Comparison of ENCODE assay signal across 23 cellular contexts in the genomic region with DNA sequence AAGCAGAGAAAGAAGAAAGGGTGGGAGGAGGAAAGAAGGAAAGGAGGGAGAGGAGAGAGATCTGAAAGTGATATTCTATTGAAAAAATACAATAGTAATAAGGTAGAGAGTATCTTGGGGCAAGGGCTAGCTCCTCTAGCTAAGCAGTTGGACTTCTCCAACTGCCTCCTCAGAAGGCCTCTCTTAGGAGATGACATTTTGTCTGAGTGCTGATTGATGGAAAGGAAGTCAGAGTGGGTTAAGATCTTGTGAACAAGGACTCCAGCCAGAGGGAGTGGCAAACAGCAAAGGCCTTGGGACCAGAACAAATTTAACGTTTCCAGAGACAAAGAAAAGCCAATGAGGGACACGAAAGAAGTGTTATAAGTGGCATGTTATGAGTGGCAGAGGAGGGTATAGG.
"Had no signal": no experiment of that assay in that cellular context is flagged by ENCODE, and none has a peak within 500 bp of the region (broad histone marks: within the 10 kb centered on the region; RNA-seq: fewer than 3 reads in every experiment).

No MANE protein-coding gene starts in this region.

- H3K4me3 Mint-ChIP-seq: activated CD4-positive, alpha-beta memory T cell treated with anti-CD3 and anti-CD28 coated beads, Interleukin-2, amount 10 ng/mL, durations not matched to agents 7 days and 5 days; activated CD8-positive, alpha-beta memory T cell treated with anti-CD3 and anti-CD28 coated beads, Interleukin-2, amount 10 ng/mL, durations not matched to agents 7 days and 5 days; activated naive CD4-positive, alpha-beta T cell treated with anti-CD3 and anti-CD28 coated beads for 36 hours; activated naive CD8-positive, alpha-beta T cell treated with anti-CD3 and anti-CD28 coated beads, Interleukin-2, amount 50 U/mL, for 24 hours; brain; endodermal cell; nephron had no signal

- H3K4me1 ChIP-seq: foreskin keratinocyte, parathyroid adenoma, right lobe of liver, tibial artery had no signal

- H3K27me3 Mint-ChIP-seq: activated CD4-positive, alpha-beta memory T cell treated with anti-CD3 and anti-CD28 coated beads, Interleukin-2, amount 10 ng/mL, durations not matched to agents 7 days and 5 days; activated naive CD8-positive, alpha-beta T cell treated with anti-CD3 and anti-CD28 coated beads, Interleukin-2, amount 50 U/mL, for 24 hours had no signal

- H3K4me3 ChIP-seq: lower lobe of right lung, right lobe of liver, tibial artery had no signal

- H2AFZ ChIP-seq: parathyroid adenoma had no signal

- H3K27ac Mint-ChIP-seq: activated CD4-positive, alpha-beta memory T cell treated with anti-CD3 and anti-CD28 coated beads, Interleukin-2, amount 10 ng/mL, durations not matched to agents 7 days and 5 days; activated CD8-positive, alpha-beta memory T cell treated with anti-CD3 and anti-CD28 coated beads, Interleukin-2, amount 10 ng/mL, durations not matched to agents 7 days and 5 days; activated naive CD4-positive, alpha-beta T cell treated with anti-CD3 and anti-CD28 coated beads for 36 hours; activated naive CD8-positive, alpha-beta T cell treated with anti-CD3 and anti-CD28 coated beads, Interleukin-2, amount 50 U/mL, for 24 hours; activated T-helper 2 cell treated with anti-CD3 and anti-CD28 coated beads, Interferon-gamma antibody, Interleukin-2, Interleukin-4, amounts not matched to agents 10 μg/mL and 5 μg/mL and 100 μg/mL, durations not matched to agents 14 hours and 24 hours and 36 hours; brain; endodermal cell; nephron had no signal

- ATAC-seq: activated CD8-positive, alpha-beta memory T cell treated with anti-CD3 and anti-CD28 coated beads, Interleukin-2, amount 10 ng/mL, durations not matched to agents 7 days and 5 days; activated naive CD8-positive, alpha-beta T cell treated with anti-CD3 and anti-CD28 coated beads, Interleukin-2, amount 50 U/mL, for 24 hours; foreskin keratinocyte; lower lobe of right lung; right lobe of liver had no signal

- H3K9me3 Mint-ChIP-seq: activated naive CD4-positive, alpha-beta T cell treated with anti-CD3 and anti-CD28 coated beads for 36 hours; activated naive CD8-positive, alpha-beta T cell treated with anti-CD3 and anti-CD28 coated beads, Interleukin-2, amount 50 U/mL, for 24 hours; activated T-helper 2 cell treated with anti-CD3 and anti-CD28 coated beads, Interferon-gamma antibody, Interleukin-2, Interleukin-4, amounts not matched to agents 10 μg/mL and 5 μg/mL and 100 μg/mL, durations not matched to agents 14 hours and 24 hours and 36 hours; brain; endodermal cell; nephron had no signal

- H3K36me3 ChIP-seq: lower lobe of right lung, right lobe of liver, tibial artery had no signal

- H3K4me1 Mint-ChIP-seq: endodermal cell had no signal

- H3K36me3 Mint-ChIP-seq: brain had no signal

- H3K9me3 ChIP-seq: lower lobe of right lung, right lobe of liver, tibial artery had no signal

- DNase-seq: activated CD4-positive, alpha-beta memory T cell treated with anti-CD3 and anti-CD28 coated beads, Interleukin-2, amount 10 ng/mL, durations not matched to agents 7 days and 5 days; activated CD4-positive, alpha-beta T cell treated with anti-CD3 and anti-CD28 coated beads for 48 hours; activated CD4-positive, CD25-positive, alpha-beta regulatory T cell; activated CD8-positive, alpha-beta memory T cell treated with anti-CD3 and anti-CD28 coated beads, Interleukin-2, amount 10 ng/mL, durations not matched to agents 7 days and 5 days; activated naive CD4-positive, alpha-beta T cell treated with anti-CD3 and anti-CD28 coated beads for 36 hours; activated naive CD8-positive, alpha-beta T cell treated with anti-CD3 and anti-CD28 coated beads, Interleukin-2, amount 50 U/mL, for 24 hours; anterior cingulate cortex; caudate nucleus; endodermal cell; foreskin keratinocyte; glutamatergic neuron; hypothalamus; islet precursor cell; lower lobe of right lung; right lobe of liver; small intestine; stimulated activated CD4-positive, alpha-beta T cell treated with anti-CD3 and anti-CD28 coated beads, Interleukin-4, amount 100 ng/mL, for 1 hour; tibial artery had no signal

- H3K9ac ChIP-seq: parathyroid adenoma had no signal

- H3K79me2 ChIP-seq: parathyroid adenoma had no signal

- H3K27ac ChIP-seq: epithelial cell of prostate, foreskin keratinocyte, lower lobe of right lung, parathyroid adenoma, right lobe of liver, tibial artery had no signal

- H3K27me3 ChIP-seq: foreskin keratinocyte, right lobe of liver, tibial artery had no signal
